ENCODE assay signal across 31 cellular contexts in genomic region chr4:148922497-148922896, GRCh38.
"Had no signal": no experiment of that assay in that cellular context is flagged by ENCODE, and none has a peak within 500 bp of the region (broad histone marks: within the 10 kb centered on the region; RNA-seq: fewer than 3 reads in every experiment).

No MANE protein-coding gene starts in this region.

- H3K4me2 ChIP-seq: hepatocyte, smooth muscle cell had no signal

- H3K4me1 ChIP-seq: left lung, lower lobe of right lung, pancreas, prostate gland, tibial nerve, upper lobe of left lung, vagina had no signal

- ATAC-seq: heart right ventricle; left cardiac atrium; left lung; lower lobe of right lung; naive thymus-derived CD8-positive, alpha-beta T cell; pancreas; right cardiac atrium; sciatic nerve; stimulated activated memory B cell treated with anti-CD40 and anti-IgM and Interleukin-4, amounts not matched to agents 10 μg/mL and 1 μg/mL and 100 μg/mL, for 72 hours; stimulated activated naive CD8-positive, alpha-beta T cell treated with anti-CD3 and anti-CD28 coated beads, Interleukin-15, amount 100 ng/mL, for 72 hours had no signal

- H3K27ac ChIP-seq: heart right ventricle, hepatocyte, left lung, lower lobe of right lung, pancreas, prostate gland, tibial nerve, upper lobe of left lung, vagina had no signal

- H3K4me3 Mint-ChIP-seq: naive thymus-derived CD8-positive, alpha-beta T cell; nephron; neural crest cell; stimulated activated memory B cell treated with anti-CD40 and anti-IgM and Interleukin-4, amounts not matched to agents 10 μg/mL and 1 μg/mL and 100 μg/mL, for 72 hours; stimulated activated naive CD8-positive, alpha-beta T cell treated with anti-CD3 and anti-CD28 coated beads, Interleukin-15, amount 100 ng/mL, for 72 hours had no signal

- H3K36me3 ChIP-seq: heart right ventricle, left lung, lower lobe of right lung, pancreas, prostate gland, tibial nerve, upper lobe of left lung, vagina had no signal

- DNase-seq: heart right ventricle; kidney glomerular epithelial cell; left cardiac atrium; left lung; lower lobe of right lung; mammary epithelial cell; mesenchymal stem cell; naive thymus-derived CD8-positive, alpha-beta T cell; nucleus accumbens; pancreas; posterior cingulate gyrus; retina; right cardiac atrium; stimulated activated CD4-positive, alpha-beta T cell treated with anti-CD3 and anti-CD28 coated beads, Interleukin-1b, Interleukin-23, amount 100 ng/mL, for 48 hours; stimulated activated CD4-positive, alpha-beta T cell treated with anti-CD3 and anti-CD28 coated beads, Interleukin-2, amount 100 ng/mL, for 48 hours; stimulated activated CD4-positive, alpha-beta T cell treated with anti-CD3 and anti-CD28 coated beads, Interleukin-4, amount 100 ng/mL, for 4 hours; stimulated activated CD8-positive, alpha-beta memory T cell treated with anti-CD3 and anti-CD28 coated beads, Interleukin-4, amount 100 ng/mL, for 48 hours; stimulated activated naive CD4-positive, alpha-beta T cell treated with Interleukin-2 at 50 U/mL for 16 hours; stimulated activated naive CD8-positive, alpha-beta T cell treated with anti-CD3 and anti-CD28 coated beads, Interleukin-15, amount 100 ng/mL, for 72 hours; substantia nigra; upper lobe of left lung had no signal

- H3K9me3 ChIP-seq: heart right ventricle, lower lobe of right lung, pancreas, prostate gland, tibial nerve, upper lobe of left lung, vagina had no signal

- FAIRE-seq: keratinocyte, pancreas had no signal

- H3K36me3 Mint-ChIP-seq: stimulated activated memory B cell treated with anti-CD40 and anti-IgM and Interleukin-4, amounts not matched to agents 10 μg/mL and 1 μg/mL and 100 μg/mL, for 72 hours had no signal

- H3K27me3 Mint-ChIP-seq: stimulated activated memory B cell treated with anti-CD40 and anti-IgM and Interleukin-4, amounts not matched to agents 10 μg/mL and 1 μg/mL and 100 μg/mL, for 72 hours; stimulated activated naive CD8-positive, alpha-beta T cell treated with anti-CD3 and anti-CD28 coated beads, Interleukin-15, amount 100 ng/mL, for 72 hours had no signal

- H3K4me1 Mint-ChIP-seq: naive thymus-derived CD8-positive, alpha-beta T cell; nephron; neural crest cell; stimulated activated memory B cell treated with anti-CD40 and anti-IgM and Interleukin-4, amounts not matched to agents 10 μg/mL and 1 μg/mL and 100 μg/mL, for 72 hours; stimulated activated naive CD8-positive, alpha-beta T cell treated with anti-CD3 and anti-CD28 coated beads, Interleukin-15, amount 100 ng/mL, for 72 hours had no signal

- H3K9me3 Mint-ChIP-seq: nephron; neural crest cell; stimulated activated memory B cell treated with anti-CD40 and anti-IgM and Interleukin-4, amounts not matched to agents 10 μg/mL and 1 μg/mL and 100 μg/mL, for 72 hours had no signal

- H2AFZ ChIP-seq: hepatocyte had no signal

- H3K4me3 ChIP-seq: heart right ventricle, hepatocyte, left lung, lower lobe of right lung, pancreas, prostate gland, smooth muscle cell, tibial nerve, upper lobe of left lung, vagina had no signal

- H3K79me2 ChIP-seq: hepatocyte had no signal

- H3K27ac Mint-ChIP-seq: naive thymus-derived CD8-positive, alpha-beta T cell; nephron; stimulated activated memory B cell treated with anti-CD40 and anti-IgM and Interleukin-4, amounts not matched to agents 10 μg/mL and 1 μg/mL and 100 μg/mL, for 72 hours had no signal

- H3K27me3 ChIP-seq: heart right ventricle, hepatocyte, left lung, pancreas, tibial nerve, upper lobe of left lung, vagina had no signal
